In genomic region chr9:129835128-129835859, GRCh38 we compare ENCODE assay signal across 1 cellular context.
TF ChIP-seq lines count a peak whose summit lies in the region.

Gene C9orf78, minus strand, starts transcription at chr9:129835275. Its CDS starts 54 bp downstream, at chr9:129835221.
Gene USP20, plus strand, starts transcription at chr9:129835458. Its CDS starts 17,098 bp downstream, at chr9:129852556.

TF ChIP-seq in HepG2, 621 proteins besides CTCF, POLR2A, EP300 and RAD21 (continued from another document and continues in another):
- no peak for TF ChIP-seq ZNF766 (CRISPR knock-in tag; IDR thresholded peaks at IDR 0.05; ENCODE audit: borderline replicate concordance)
- no peak for TF ChIP-seq CBX1 (IDR thresholded peaks at IDR 0.05; ENCODE audit: low read depth)
- no peak for TF ChIP-seq ZNF605 (CRISPR knock-in tag; IDR thresholded peaks at IDR 0.05)
- TF ChIP-seq REST (IDR thresholded peaks at IDR 0.05; ENCODE audit: borderline replicate concordance in 1 of 2, low read depth in 1 of 2, low read length in 2 of 2), result peak in 1 of 2 experiments; percentile 21; a peak in 1 of 4 replicates
- TF ChIP-seq CSRNP1 (CRISPR knock-in tag; IDR thresholded peaks at IDR 0.05), result peak; percentile 60
- TF ChIP-seq ZNF576 (CRISPR knock-in tag; IDR thresholded peaks at IDR 0.05), result no peak
- TF ChIP-seq ZNF567 (CRISPR knock-in tag; IDR thresholded peaks at IDR 0.05; ENCODE audit: borderline replicate concordance), result no peak
- peak; percentile 40; the same call in 1 of the 2 replicates for TF ChIP-seq DR1 (CRISPR knock-in tag; IDR thresholded peaks at IDR 0.05)
- no peak for TF ChIP-seq POLR2AphosphoS2 (IDR thresholded peaks at IDR 0.05; ENCODE audit: low read depth, low read length)
- TF ChIP-seq SMC3 (IDR thresholded peaks at IDR 0.05; ENCODE audit: low read length), result no peak
- TF ChIP-seq ATF7-NPFF (CRISPR knock-in tag; IDR thresholded peaks at IDR 0.05; ENCODE audit: low read depth), result no peak
- TF ChIP-seq ZNF20 (CRISPR knock-in tag; IDR thresholded peaks at IDR 0.05), result no peak
- no peak for TF ChIP-seq RXRB (CRISPR knock-in tag; IDR thresholded peaks at IDR 0.05; ENCODE audit: borderline replicate concordance)
- TF ChIP-seq ZNF704 (CRISPR knock-in tag; IDR thresholded peaks at IDR 0.05; ENCODE audit: borderline replicate concordance), result no peak
- no peak for TF ChIP-seq ZBTB21 (CRISPR knock-in tag; IDR thresholded peaks at IDR 0.05)
- no peak for TF ChIP-seq ZKSCAN5 (CRISPR knock-in tag; IDR thresholded peaks at IDR 0.05)
- TF ChIP-seq DNMT3B (CRISPR knock-in tag; conservative IDR thresholded peaks at IDR 0.05), result no peak
- no peak for TF ChIP-seq ATF6 (CRISPR knock-in tag; conservative IDR thresholded peaks at IDR 0.05)
- TF ChIP-seq EZH2 (conservative IDR thresholded peaks at IDR 0.05; ENCODE audit: low read depth, low read length), result no peak
- TF ChIP-seq JUN (CRISPR knock-in tag; IDR thresholded peaks at IDR 0.05), result no peak
- no peak for TF ChIP-seq ZNF891 (CRISPR knock-in tag; IDR thresholded peaks at IDR 0.05)
- TF ChIP-seq MNT (IDR thresholded peaks at IDR 0.05), result peak; percentile 64
- TF ChIP-seq MEIS1 (CRISPR knock-in tag; IDR thresholded peaks at IDR 0.05; ENCODE audit: borderline replicate concordance), result peak; percentile 95; the same call in 1 of the 2 replicates
- no peak for TF ChIP-seq NFIB (CRISPR knock-in tag; IDR thresholded peaks at IDR 0.05; ENCODE audit: borderline replicate concordance)
- TF ChIP-seq ZNF652 (CRISPR knock-in tag; IDR thresholded peaks at IDR 0.05; ENCODE audit: borderline replicate concordance, low read depth), result no peak
- peak; percentile 73 for TF ChIP-seq KDM5B (CRISPR knock-in tag; IDR thresholded peaks at IDR 0.05; ENCODE audit: borderline replicate concordance)
- TF ChIP-seq ZNF503 (CRISPR knock-in tag; IDR thresholded peaks at IDR 0.05), result 0 out of 2 replicates have a peak, but pooled peaks have one; percentile 46
- no peak for TF ChIP-seq ZNF703 (CRISPR knock-in tag; IDR thresholded peaks at IDR 0.05; ENCODE audit: borderline replicate concordance)
- 0 out of 2 replicates have a peak, but pooled peaks have one; percentile 12 for TF ChIP-seq GFI1 (CRISPR knock-in tag; IDR thresholded peaks at IDR 0.05; ENCODE audit: borderline replicate concordance)
- TF ChIP-seq GATAD2A (CRISPR knock-in tag; IDR thresholded peaks at IDR 0.05), result no peak
- no peak for TF ChIP-seq ZEB1 (IDR thresholded peaks at IDR 0.05; ENCODE audit: insufficient replicate concordance, low read depth)
- peak; percentile 77 for TF ChIP-seq KMT2B (CRISPR knock-in tag; IDR thresholded peaks at IDR 0.05)
- TF ChIP-seq ZNF570 (CRISPR knock-in tag; IDR thresholded peaks at IDR 0.05; ENCODE audit: borderline replicate concordance), result no peak
- 0 out of 2 replicates have a peak, but pooled peaks have one; percentile 20 for TF ChIP-seq AHR (CRISPR knock-in tag; IDR thresholded peaks at IDR 0.05)
- TF ChIP-seq SMARCE1 (IDR thresholded peaks at IDR 0.05; ENCODE audit: borderline replicate concordance), result no peak
- TF ChIP-seq TIGD3 (CRISPR knock-in tag; IDR thresholded peaks at IDR 0.05; ENCODE audit: borderline replicate concordance), result no peak
- TF ChIP-seq ZFP82 (CRISPR knock-in tag; IDR thresholded peaks at IDR 0.05; ENCODE audit: borderline replicate concordance), result peak; percentile 69; the same call in 1 of the 2 replicates
- no peak for TF ChIP-seq ZNF30 (CRISPR knock-in tag; IDR thresholded peaks at IDR 0.05)
- no peak for TF ChIP-seq TOE1 (CRISPR knock-in tag; IDR thresholded peaks at IDR 0.05)
- TF ChIP-seq KAT8 (CRISPR knock-in tag; IDR thresholded peaks at IDR 0.05), result peak; percentile 94
- TF ChIP-seq ZSCAN31 (CRISPR knock-in tag; IDR thresholded peaks at IDR 0.05; ENCODE audit: low read depth), result no peak
- peak; percentile 12; the same call in 1 of the 2 replicates for TF ChIP-seq KLF6 (CRISPR knock-in tag; IDR thresholded peaks at IDR 0.05)
- no peak for TF ChIP-seq ZNF17 (CRISPR knock-in tag; IDR thresholded peaks at IDR 0.05)
- TF ChIP-seq ZBTB1 (CRISPR knock-in tag; IDR thresholded peaks at IDR 0.05; ENCODE audit: borderline replicate concordance), result no peak
- TF ChIP-seq RBM22 (optimal IDR thresholded peaks at IDR 0.05; ENCODE audit: low read length), result no peak
- no peak for TF ChIP-seq HIVEP1 (CRISPR knock-in tag; IDR thresholded peaks at IDR 0.05)
- TF ChIP-seq TFDP2 (CRISPR knock-in tag; IDR thresholded peaks at IDR 0.05), result peak; percentile 57; the same call in 1 of the 2 replicates
- no peak for TF ChIP-seq NR1H2 (CRISPR knock-in tag; IDR thresholded peaks at IDR 0.05; ENCODE audit: borderline replicate concordance, low read depth)
- peak; percentile 89 for TF ChIP-seq HOXA3 (CRISPR knock-in tag; IDR thresholded peaks at IDR 0.05)
- TF ChIP-seq ZNF33A (CRISPR knock-in tag; IDR thresholded peaks at IDR 0.05; ENCODE audit: borderline replicate concordance), result no peak
- no peak; the same call in 1 of the 2 replicates for TF ChIP-seq TBX2 (CRISPR knock-in tag; IDR thresholded peaks at IDR 0.05; ENCODE audit: borderline replicate concordance)
- peak; percentile 75 for TF ChIP-seq GABPA (IDR thresholded peaks at IDR 0.05; ENCODE audit: low read depth, low read length)
- peak; percentile 80 for TF ChIP-seq GABPA (CRISPR knock-in tag; IDR thresholded peaks at IDR 0.05; ENCODE audit: low read depth)
- no peak for TF ChIP-seq ZNF3 (CRISPR knock-in tag; IDR thresholded peaks at IDR 0.05)
- TF ChIP-seq ATF3 (CRISPR knock-in tag; IDR thresholded peaks at IDR 0.05), result no peak
- TF ChIP-seq ZNF781 (CRISPR knock-in tag; IDR thresholded peaks at IDR 0.05; ENCODE audit: borderline replicate concordance, not compliant biosample characterization), result no peak
